ENCODE assay signal across 1 cellular context in genomic region chr12:6851921-6852650, GRCh38.
A peak's percentile ranks its signal among the peaks of the same experiment; 100 is the strongest.
TF ChIP-seq lines count a peak whose summit lies in the region.

TSS of gene USP5 (plus strand) at chr12:6852150. CDS start at chr12:6852180, 30 bp downstream.

TF ChIP-seq in IMR-90, 13 proteins besides CTCF, POLR2A, EP300 and RAD21 (continued from another document):
- no peak for TF ChIP-seq NFE2L2 (IDR thresholded peaks at IDR 0.05; ENCODE audit: low read depth, low read length)
- TF ChIP-seq MAZ (IDR thresholded peaks at IDR 0.05; ENCODE audit: borderline replicate concordance, low read depth, low read length), result peak; percentile 78; the same call in 1 of the 2 replicates
- no peak for TF ChIP-seq SMC3 (IDR thresholded peaks at IDR 0.05; ENCODE audit: low read depth, low read length)
- TF ChIP-seq USF2 (IDR thresholded peaks at IDR 0.05; ENCODE audit: low read depth, low read length), result peak; percentile 88
- no peak for TF ChIP-seq RFX5 (IDR thresholded peaks at IDR 0.05; ENCODE audit: low read depth, low read length)
- TF ChIP-seq FOS (IDR thresholded peaks at IDR 0.05; ENCODE audit: low read depth, low read length), result no peak
- TF ChIP-seq ELK1 (IDR thresholded peaks at IDR 0.05; ENCODE audit: borderline replicate concordance, low read depth, low read length), result no peak
- TF ChIP-seq MXI1 (IDR thresholded peaks at IDR 0.05; ENCODE audit: borderline replicate concordance, low read depth, low read length), result peak; percentile 71; the same call in 1 of the 2 replicates
- no peak for TF ChIP-seq CHD1 (IDR thresholded peaks at IDR 0.05; ENCODE audit: low read depth, low read length)
- TF ChIP-seq BHLHE40 (IDR thresholded peaks at IDR 0.05; ENCODE audit: low read depth, low read length), result no peak
